ENCODE assay signal across 39 cellular contexts in the genomic region with DNA sequence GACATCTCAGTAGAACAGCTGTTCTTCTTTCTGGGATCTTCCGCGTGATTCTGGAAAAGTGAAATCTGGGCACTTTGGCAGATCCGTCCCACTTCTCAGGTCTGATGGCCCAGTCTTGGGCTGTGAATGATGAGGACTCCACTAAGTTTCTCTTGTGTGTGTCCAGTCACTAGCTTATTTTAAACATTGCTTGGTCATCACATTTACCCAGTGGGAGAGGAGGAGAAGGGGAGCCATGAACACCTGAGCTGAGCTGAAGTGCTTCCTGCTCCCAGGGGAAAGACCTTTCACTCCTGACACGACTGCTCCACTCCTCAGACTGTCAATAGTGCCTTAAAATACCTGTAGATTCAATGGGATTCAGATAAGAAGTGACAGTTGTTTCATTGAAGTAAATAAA.
"Had no signal": no experiment of that assay in that cellular context is flagged by ENCODE, and none has a peak within 500 bp of the region (broad histone marks: within the 10 kb centered on the region; RNA-seq: fewer than 3 reads in every experiment).

No MANE protein-coding gene starts in this region.

- H3K4me1 ChIP-seq: adrenal gland, ascending aorta, body of pancreas, breast epithelium had no signal

- H3K27me3 Mint-ChIP-seq: activated naive CD4-positive, alpha-beta T cell treated with anti-CD3 and anti-CD28 coated beads, Interleukin-2, amount 10 ng/mL, durations not matched to agents 7 days and 5 days had no signal

- H3K36me3 Mint-ChIP-seq: activated naive CD4-positive, alpha-beta T cell treated with anti-CD3 and anti-CD28 coated beads, Interleukin-2, amount 10 ng/mL, durations not matched to agents 7 days and 5 days; activated naive CD4-positive, alpha-beta T cell treated with anti-CD3 and anti-CD28 coated beads, Interleukin-2, amount 50 U/mL, for 24 hours; activated naive CD4-positive, alpha-beta T cell treated with anti-CD3 and anti-CD28 coated beads, Interleukin-2, amount 50 U/mL, for 72 hours; activated naive CD8-positive, alpha-beta T cell treated with anti-CD3 and anti-CD28 coated beads for 36 hours; activated naive CD8-positive, alpha-beta T cell treated with anti-CD3 and anti-CD28 coated beads, Interleukin-2, amount 10 ng/mL, durations not matched to agents 7 days and 5 days; brain had no signal

- DNase-seq: activated effector memory CD4-positive, alpha-beta T cell treated with anti-CD3 and anti-CD28 coated beads, Interleukin-2, amount 50 U/mL, for 16 hours; activated effector memory CD4-positive, alpha-beta T cell treated with Interleukin-2 at 50 U/mL for 16 hours; activated gamma-delta T cell; activated gamma-delta T cell treated with Interleukin-2 at 50 U/mL for 16 hours; activated naive CD4-positive, alpha-beta T cell; activated naive CD4-positive, alpha-beta T cell treated with anti-CD3 and anti-CD28 coated beads for 36 hours; activated naive CD4-positive, alpha-beta T cell treated with anti-CD3 and anti-CD28 coated beads, Interleukin-2, amount 10 ng/mL, durations not matched to agents 7 days and 5 days; activated naive CD4-positive, alpha-beta T cell treated with anti-CD3 and anti-CD28 coated beads, Interleukin-2, amount 50 U/mL, for 16 hours; activated naive CD4-positive, alpha-beta T cell treated with Interleukin-2 at 50 U/mL for 16 hours; activated naive CD8-positive, alpha-beta T cell treated with anti-CD3 and anti-CD28 coated beads for 36 hours; activated naive CD8-positive, alpha-beta T cell treated with anti-CD3 and anti-CD28 coated beads, Interleukin-2, amount 10 ng/mL, durations not matched to agents 7 days and 5 days; activated naive CD8-positive, alpha-beta T cell treated with anti-CD3 and anti-CD28 coated beads, Interleukin-2, amount 50 U/mL, for 24 hours; activated T-cell treated with anti-CD3 and anti-CD28 coated beads, Interleukin-2, amount 50 U/mL, for 4 hours; activated T-cell treated with anti-CD3 and anti-CD28 coated beads, Interleukin-2, amount 50 U/mL, for 48 hours; activated T-cell treated with anti-CD3 and anti-CD28 coated beads, Interleukin-2, amount 50 U/mL, for 72 hours; adrenal gland; amniotic stem cell; amygdala; anterior cingulate cortex; aorta; body of pancreas; brain microvascular endothelial cell; caudate nucleus; central memory CD4-positive, alpha-beta T cell; cerebellar nuclear complex had no signal

- H3K27ac Mint-ChIP-seq: activated naive CD4-positive, alpha-beta T cell treated with anti-CD3 and anti-CD28 coated beads for 36 hours; activated naive CD4-positive, alpha-beta T cell treated with anti-CD3 and anti-CD28 coated beads, Interleukin-2, amount 10 ng/mL, durations not matched to agents 7 days and 5 days; activated naive CD4-positive, alpha-beta T cell treated with anti-CD3 and anti-CD28 coated beads, Interleukin-2, amount 50 U/mL, for 24 hours; activated naive CD4-positive, alpha-beta T cell treated with anti-CD3 and anti-CD28 coated beads, Interleukin-2, amount 50 U/mL, for 72 hours; activated naive CD8-positive, alpha-beta T cell; activated naive CD8-positive, alpha-beta T cell treated with anti-CD3 and anti-CD28 coated beads for 36 hours; activated naive CD8-positive, alpha-beta T cell treated with anti-CD3 and anti-CD28 coated beads, Interleukin-2, amount 10 ng/mL, durations not matched to agents 7 days and 5 days; activated naive CD8-positive, alpha-beta T cell treated with anti-CD3 and anti-CD28 coated beads, Interleukin-2, amount 50 U/mL, for 24 hours; activated T-cell treated with anti-CD3 and anti-CD28 coated beads, Interleukin-2, amount 50 U/mL, for 72 hours; activated T-helper 1 cell treated with anti-CD3 and anti-CD28 coated beads, Interleukin-12 subunit alpha, Interleukin-12 subunit beta, Interleukin-2, Interleukin-4 antibody, amounts not matched to agents 30 ng/mL and 10 ng/mL and 1 ng/mL, durations not matched to agents 14 hours and 24 hours and 36 hours; activated T-helper 17 cell treated with anti-CD3 and anti-CD28 coated beads, Interleukin-2, amount 50 U/mL, for 72 hours; activated T-helper 2 cell treated with anti-CD3 and anti-CD28 coated beads, Interferon-gamma antibody, Interleukin-2, Interleukin-4, amounts not matched to agents 10 μg/mL and 5 μg/mL and 100 μg/mL, durations not matched to agents 14 hours and 24 hours and 36 hours had no signal

- H3K27ac ChIP-seq: adrenal gland, ascending aorta, body of pancreas, brain microvascular endothelial cell, breast epithelium, cardiac muscle cell had no signal

- H3K36me3 ChIP-seq: adrenal gland, ascending aorta, brain microvascular endothelial cell, breast epithelium, cardiac muscle cell had no signal

- H3K4me1 Mint-ChIP-seq: activated naive CD4-positive, alpha-beta T cell treated with anti-CD3 and anti-CD28 coated beads, Interleukin-2, amount 10 ng/mL, durations not matched to agents 7 days and 5 days; activated naive CD4-positive, alpha-beta T cell treated with anti-CD3 and anti-CD28 coated beads, Interleukin-2, amount 50 U/mL, for 24 hours; activated naive CD8-positive, alpha-beta T cell treated with anti-CD3 and anti-CD28 coated beads for 36 hours; activated naive CD8-positive, alpha-beta T cell treated with anti-CD3 and anti-CD28 coated beads, Interleukin-2, amount 10 ng/mL, durations not matched to agents 7 days and 5 days; activated naive CD8-positive, alpha-beta T cell treated with anti-CD3 and anti-CD28 coated beads, Interleukin-2, amount 50 U/mL, for 24 hours; activated T-helper 17 cell treated with anti-CD3 and anti-CD28 coated beads, Interleukin-2, amount 50 U/mL, for 72 hours; central memory CD8-positive, alpha-beta T cell had no signal

- H3K9me3 ChIP-seq: ascending aorta, body of pancreas had no signal

- H3K4me3 ChIP-seq: adrenal gland, ascending aorta, body of pancreas, breast epithelium, cardiac muscle cell had no signal

- H3K27me3 ChIP-seq: adrenal gland, ascending aorta, body of pancreas, brain microvascular endothelial cell, breast epithelium, cardiac muscle cell had no signal

- H3K9me3 Mint-ChIP-seq: activated naive CD4-positive, alpha-beta T cell treated with anti-CD3 and anti-CD28 coated beads, Interleukin-2, amount 10 ng/mL, durations not matched to agents 7 days and 5 days; activated naive CD8-positive, alpha-beta T cell treated with anti-CD3 and anti-CD28 coated beads, Interleukin-2, amount 10 ng/mL, durations not matched to agents 7 days and 5 days; central memory CD8-positive, alpha-beta T cell had no signal

- H3K4me3 Mint-ChIP-seq: activated naive CD4-positive, alpha-beta T cell treated with anti-CD3 and anti-CD28 coated beads for 36 hours; activated naive CD4-positive, alpha-beta T cell treated with anti-CD3 and anti-CD28 coated beads, Interleukin-2, amount 10 ng/mL, durations not matched to agents 7 days and 5 days; activated naive CD4-positive, alpha-beta T cell treated with anti-CD3 and anti-CD28 coated beads, Interleukin-2, amount 50 U/mL, for 24 hours; activated naive CD8-positive, alpha-beta T cell; activated naive CD8-positive, alpha-beta T cell treated with anti-CD3 and anti-CD28 coated beads for 36 hours; activated naive CD8-positive, alpha-beta T cell treated with anti-CD3 and anti-CD28 coated beads, Interleukin-2, amount 10 ng/mL, durations not matched to agents 7 days and 5 days; activated naive CD8-positive, alpha-beta T cell treated with anti-CD3 and anti-CD28 coated beads, Interleukin-2, amount 50 U/mL, for 24 hours; activated T-cell treated with anti-CD3 and anti-CD28 coated beads, Interleukin-2, amount 50 U/mL, for 4 hours; activated T-cell treated with anti-CD3 and anti-CD28 coated beads, Interleukin-2, amount 50 U/mL, for 72 hours; activated T-helper 1 cell treated with anti-CD3 and anti-CD28 coated beads, Interleukin-12 subunit alpha, Interleukin-12 subunit beta, Interleukin-2, Interleukin-4 antibody, amounts not matched to agents 30 ng/mL and 10 ng/mL and 1 ng/mL, durations not matched to agents 14 hours and 24 hours and 36 hours; activated T-helper 17 cell treated with anti-CD3 and anti-CD28 coated beads, Interleukin-2, amount 50 U/mL, for 72 hours; brain; central memory CD8-positive, alpha-beta T cell had no signal

- ATAC-seq: activated naive CD4-positive, alpha-beta T cell treated with anti-CD3 and anti-CD28 coated beads, Interleukin-2, amount 50 U/mL, for 72 hours; activated naive CD8-positive, alpha-beta T cell treated with anti-CD3 and anti-CD28 coated beads, Interleukin-2, amount 50 U/mL, for 24 hours; activated T-cell treated with anti-CD3 and anti-CD28 coated beads, Interleukin-2, amount 50 U/mL, for 4 hours; activated T-cell treated with anti-CD3 and anti-CD28 coated beads, Interleukin-2, amount 50 U/mL, for 72 hours; activated T-helper 17 cell treated with anti-CD3 and anti-CD28 coated beads, Interleukin-2, amount 50 U/mL, for 72 hours; body of pancreas had no signal

- FAIRE-seq: astrocyte, bronchial epithelial cell, colon had no signal
